In the genomic region with DNA sequence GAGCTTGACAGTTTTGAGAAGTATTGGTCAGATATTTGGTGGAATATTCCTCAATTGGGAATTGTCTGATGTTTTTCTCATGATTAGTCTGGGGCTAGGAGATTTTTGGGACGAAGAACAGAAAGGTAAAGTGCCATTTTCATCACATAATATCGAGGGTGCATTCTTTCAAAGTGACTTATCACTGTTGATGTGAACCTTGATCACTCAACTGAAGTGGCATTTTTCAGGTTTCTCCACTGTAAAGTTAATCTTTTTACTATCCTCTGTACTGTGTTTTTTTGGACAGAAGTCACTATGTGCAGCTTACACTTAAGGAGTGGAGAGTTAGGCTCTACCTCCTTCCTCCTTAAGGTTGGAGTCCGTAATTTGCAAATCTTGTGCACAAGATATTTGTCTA, we compare ENCODE assay signal across 11 cellular contexts.
"Had no signal": no experiment of that assay in that cellular context is flagged by ENCODE, and none has a peak within 500 bp of the region (broad histone marks: within the 10 kb centered on the region; RNA-seq: fewer than 3 reads in every experiment).

No MANE protein-coding gene starts in this region.

- H3K4me1 ChIP-seq: HAP-1 had no signal

- H3K4me3 ChIP-seq: GM23248, GM23338, HAP-1 had no signal

- ATAC-seq: GM23338, HCT116 had no signal

- DNase-seq: GM23248, GOT3, H7, H9, HCEC 1CT, HFFc6 had no signal

- H3K36me3 ChIP-seq: HAP-1 had no signal

- H3K27ac ChIP-seq: GM23248 had no signal

- H3K9ac ChIP-seq: GM23248 had no signal

- FAIRE-seq: H1, H54 had no signal

- H2AFZ ChIP-seq: GM23248, GM23338 had no signal

- H3K9me3 ChIP-seq: HAP-1 had no signal

- H3K4me2 ChIP-seq: GM23338 had no signal
